In the genomic region with DNA sequence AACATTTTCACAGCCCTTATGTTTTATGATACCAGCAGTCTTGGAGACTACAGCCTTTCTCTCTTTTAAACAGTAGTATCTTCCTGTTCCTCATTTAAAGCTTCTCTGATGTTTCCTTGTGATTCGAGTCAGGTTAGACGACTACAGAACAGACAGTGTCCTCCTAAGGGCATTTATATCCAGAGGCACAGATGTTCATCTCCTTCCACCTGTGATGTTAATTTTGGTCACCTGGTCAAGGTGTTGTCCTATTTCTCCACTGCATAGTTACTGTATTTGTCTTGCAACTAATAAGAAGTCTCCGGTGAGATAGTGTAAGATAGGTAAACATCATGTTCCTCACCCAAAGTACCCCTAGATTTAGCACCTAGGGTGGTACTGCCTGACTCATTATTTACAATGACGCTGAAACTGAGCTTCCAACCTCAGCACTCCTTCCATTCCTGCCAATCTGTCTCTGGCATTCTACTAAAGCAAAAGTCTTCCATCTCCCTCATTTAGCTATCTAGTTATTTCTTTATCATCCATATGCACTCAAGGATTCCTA, we compare ENCODE assay signal across 1 cellular context.
TF ChIP-seq lines count a peak whose summit lies in the region.

No MANE protein-coding gene starts in this region.

TF ChIP-seq in WTC11, 78 proteins besides CTCF, POLR2A, EP300 and RAD21 (continued from another document):
- TF ChIP-seq AFF4 (CRISPR knock-in tag; IDR thresholded peaks at IDR 0.05; ENCODE audit: borderline replicate concordance) (no peak), GTF2I (CRISPR knock-in tag; conservative IDR thresholded peaks at IDR 0.05) (no peak), USF2 (CRISPR knock-in tag; IDR thresholded peaks at IDR 0.05) (no peak), FOXK1 (CRISPR knock-in tag; IDR thresholded peaks at IDR 0.05) (no peak)
- TF ChIP-seq, protein P1, sequence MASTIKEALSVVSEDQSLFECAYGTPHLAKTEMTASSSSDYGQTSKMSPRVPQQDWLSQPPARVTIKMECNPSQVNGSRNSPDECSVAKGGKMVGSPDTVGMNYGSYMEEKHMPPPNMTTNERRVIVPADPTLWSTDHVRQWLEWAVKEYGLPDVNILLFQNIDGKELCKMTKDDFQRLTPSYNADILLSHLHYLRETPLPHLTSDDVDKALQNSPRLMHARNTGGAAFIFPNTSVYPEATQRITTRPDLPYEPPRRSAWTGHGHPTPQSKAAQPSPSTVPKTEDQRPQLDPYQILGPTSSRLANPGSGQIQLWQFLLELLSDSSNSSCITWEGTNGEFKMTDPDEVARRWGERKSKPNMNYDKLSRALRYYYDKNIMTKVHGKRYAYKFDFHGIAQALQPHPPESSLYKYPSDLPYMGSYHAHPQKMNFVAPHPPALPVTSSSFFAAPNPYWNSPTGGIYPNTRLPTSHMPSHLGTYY (CRISPR knock-in tag; IDR thresholded peaks at IDR 0.05) = no peak
- TF ChIP-seq, protein P2, sequence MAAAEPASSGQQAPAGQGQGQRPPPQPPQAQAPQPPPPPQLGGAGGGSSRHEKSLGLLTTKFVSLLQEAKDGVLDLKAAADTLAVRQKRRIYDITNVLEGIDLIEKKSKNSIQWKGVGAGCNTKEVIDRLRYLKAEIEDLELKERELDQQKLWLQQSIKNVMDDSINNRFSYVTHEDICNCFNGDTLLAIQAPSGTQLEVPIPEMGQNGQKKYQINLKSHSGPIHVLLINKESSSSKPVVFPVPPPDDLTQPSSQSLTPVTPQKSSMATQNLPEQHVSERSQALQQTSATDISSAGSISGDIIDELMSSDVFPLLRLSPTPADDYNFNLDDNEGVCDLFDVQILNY (CRISPR knock-in tag; IDR thresholded peaks at IDR 0.05) = no peak
- TF ChIP-seq, protein P3, sequence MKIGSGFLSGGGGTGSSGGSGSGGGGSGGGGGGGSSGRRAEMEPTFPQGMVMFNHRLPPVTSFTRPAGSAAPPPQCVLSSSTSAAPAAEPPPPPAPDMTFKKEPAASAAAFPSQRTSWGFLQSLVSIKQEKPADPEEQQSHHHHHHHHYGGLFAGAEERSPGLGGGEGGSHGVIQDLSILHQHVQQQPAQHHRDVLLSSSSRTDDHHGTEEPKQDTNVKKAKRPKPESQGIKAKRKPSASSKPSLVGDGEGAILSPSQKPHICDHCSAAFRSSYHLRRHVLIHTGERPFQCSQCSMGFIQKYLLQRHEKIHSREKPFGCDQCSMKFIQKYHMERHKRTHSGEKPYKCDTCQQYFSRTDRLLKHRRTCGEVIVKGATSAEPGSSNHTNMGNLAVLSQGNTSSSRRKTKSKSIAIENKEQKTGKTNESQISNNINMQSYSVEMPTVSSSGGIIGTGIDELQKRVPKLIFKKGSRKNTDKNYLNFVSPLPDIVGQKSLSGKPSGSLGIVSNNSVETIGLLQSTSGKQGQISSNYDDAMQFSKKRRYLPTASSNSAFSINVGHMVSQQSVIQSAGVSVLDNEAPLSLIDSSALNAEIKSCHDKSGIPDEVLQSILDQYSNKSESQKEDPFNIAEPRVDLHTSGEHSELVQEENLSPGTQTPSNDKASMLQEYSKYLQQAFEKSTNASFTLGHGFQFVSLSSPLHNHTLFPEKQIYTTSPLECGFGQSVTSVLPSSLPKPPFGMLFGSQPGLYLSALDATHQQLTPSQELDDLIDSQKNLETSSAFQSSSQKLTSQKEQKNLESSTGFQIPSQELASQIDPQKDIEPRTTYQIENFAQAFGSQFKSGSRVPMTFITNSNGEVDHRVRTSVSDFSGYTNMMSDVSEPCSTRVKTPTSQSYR (CRISPR knock-in tag; IDR thresholded peaks at IDR 0.05) = no peak
